Comparison of ENCODE assay signal across 20 cellular contexts in the genomic region with DNA sequence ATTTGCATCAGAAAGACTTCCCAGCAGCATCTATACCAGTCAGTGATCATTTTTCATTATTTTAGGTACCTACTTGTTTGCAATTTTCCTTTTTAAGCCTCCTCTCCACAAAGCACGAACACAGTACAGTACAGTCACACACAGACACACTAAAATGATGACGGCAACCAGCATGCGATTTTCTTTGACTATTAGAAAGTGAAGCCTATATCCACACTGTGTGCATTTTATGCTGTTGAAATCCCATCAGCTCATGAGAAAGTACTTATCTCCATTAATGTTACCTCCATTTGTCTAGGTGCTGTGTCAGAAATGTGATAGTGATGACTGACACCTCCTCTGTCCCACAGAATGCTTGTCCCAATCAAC.
A peak's percentile ranks its signal among the peaks of the same experiment; 100 is the strongest.
DNase-seq lines count a peak whose midpoint lies in the region; ATAC-seq and TF ChIP-seq lines count a peak whose summit lies in the region.
"Had no signal": no experiment of that assay in that cellular context is flagged by ENCODE, and none has a peak within 500 bp of the region (broad histone marks: within the 10 kb centered on the region; RNA-seq: fewer than 3 reads in every experiment).

No MANE protein-coding gene starts in this region.

- no peak overlapping the region for H3K4me3 Mint-ChIP-seq in neural progenitor cell
- H3K4me3 Mint-ChIP-seq in stimulated activated naive CD8-positive, alpha-beta T cell treated with anti-CD3 and anti-CD28 coated beads, Interleukin-15, amount 100 ng/mL, for 72 hours: no peak overlapping the region
- H3K4me3 Mint-ChIP-seq: B cell; CD4-positive, CD25-positive, alpha-beta regulatory T cell; CD8-positive, alpha-beta T cell; HFFc6 had no signal

- CTCF ChIA-PET in SK-N-SH (lab: Yijun Ruan, JAX): interaction anchor here (0.6 to 5.3 kb wide), 6 partner anchors 24 to 1884 kb away, joined by 3 to 26 read pairs (median 4); no protein-coding TSS in a partner anchor

- no peaks in the 10 kb centered on the region for H3K9me3 ChIP-seq in SK-N-SH
- H3K9me3 ChIP-seq in neural progenitor cell (ENCODE audit: low read depth): no peaks in the 10 kb centered on the region
- H3K9me3 ChIP-seq: Caco-2, HAP-1 had no signal

- DNase-seq in SK-N-SH (no peak), caudate nucleus (lab: John Stamatoyannopoulos, UW) (peak in 2 of 61 donors; percentile 1 to 39), neural progenitor cell (ENCODE audit: low spot score) (no peak), dorsolateral prefrontal cortex (no peak)
- DNase-seq in stimulated activated naive CD8-positive, alpha-beta T cell treated with anti-CD3 and anti-CD28 coated beads, Interleukin-15, amount 100 ng/mL, for 72 hours: no peak
- DNase-seq: Caco-2; CD4-positive, CD25-positive, alpha-beta regulatory T cell; CD8-positive, alpha-beta T cell; DMS153; DND-41; GDM1; GM23248; HFFc6 had no signal

- H3K4me1 ChIP-seq in SK-N-SH (ENCODE audit: control insufficient read depth in 1 of 2, insufficient read depth in 2 of 2, low read depth in 1 of 2, low read length in 1 of 2): peaks cover 0 to 43% of the 10 kb centered on the region in 2 experiments; a peak in 2 of 4 replicates
- H3K4me1 ChIP-seq in neural progenitor cell: no peaks in the 10 kb centered on the region
- H3K4me1 ChIP-seq: BLaER1, Caco-2 had no signal

- no peaks in the 10 kb centered on the region for H3K79me2 ChIP-seq in SK-N-SH (ENCODE audit: insufficient read depth)
- no peaks in the 10 kb centered on the region for H3K79me2 ChIP-seq in neural progenitor cell (ENCODE audit: low read depth)

- no peak for TF ChIP-seq CTCF in SK-N-SH (IDR thresholded peaks at IDR 0.05)
- no peak for TF ChIP-seq CTCF in neural progenitor cell (IDR thresholded peaks at IDR 0.05)
- no peak for TF ChIP-seq CTCF in dorsolateral prefrontal cortex (IDR thresholded peaks at IDR 0.05 in 54 of 56, conservative IDR thresholded peaks at IDR 0.05 in 2 of 56; ENCODE audit: low read depth in 1 of 56, partially characterized antibody in 56 of 56)

- H3K4me2 ChIP-seq in SK-N-SH (no peak overlapping the region), neural progenitor cell (no peak overlapping the region)
- H3K4me2 ChIP-seq: BLaER1 had no signal

- H3K9ac ChIP-seq in SK-N-SH (no peak overlapping the region), neural progenitor cell (no peak overlapping the region)
- H3K9ac ChIP-seq: BLaER1, GM23248 had no signal

- peaks cover 5% of the 10 kb centered on the region for H3K27me3 Mint-ChIP-seq in neural progenitor cell (ENCODE audit: insufficient read depth, low read depth)
- no peaks in the 10 kb centered on the region for H3K27me3 Mint-ChIP-seq in stimulated activated naive CD8-positive, alpha-beta T cell treated with anti-CD3 and anti-CD28 coated beads, Interleukin-15, amount 100 ng/mL, for 72 hours
- H3K27me3 Mint-ChIP-seq: B cell; CD4-positive, CD25-positive, alpha-beta regulatory T cell had no signal

- no peak for TF ChIP-seq EP300 in SK-N-SH (IDR thresholded peaks at IDR 0.05; ENCODE audit: borderline replicate concordance in 1 of 2, low read depth in 1 of 2, low read length in 1 of 2)

- H2AFZ ChIP-seq in SK-N-SH (ENCODE audit: low read depth): no peak overlapping the region
- peak overlapping the region; percentile 34 for H2AFZ ChIP-seq in neural progenitor cell (replicated peaks)
- H2AFZ ChIP-seq: GM23248 had no signal

- H3K36me3 ChIP-seq in SK-N-SH (replicated peaks in 1 of 2; ENCODE audit: control insufficient read depth in 1 of 2, insufficient read depth in 2 of 2, low read length in 1 of 2) (no peaks in the 10 kb centered on the region), neural progenitor cell (no peaks in the 10 kb centered on the region)
- H3K36me3 ChIP-seq: BLaER1, HAP-1 had no signal

- H3K36me3 Mint-ChIP-seq in neural progenitor cell: no peaks in the 10 kb centered on the region
- H3K36me3 Mint-ChIP-seq: CD4-positive, CD25-positive, alpha-beta regulatory T cell; CD8-positive, alpha-beta T cell had no signal

- ATAC-seq in SK-N-SH treated with all-trans-retinoic acid at 6 μM for 48 hours: no peak
- no peak for ATAC-seq in stimulated activated naive CD8-positive, alpha-beta T cell treated with anti-CD3 and anti-CD28 coated beads, Interleukin-15, amount 100 ng/mL, for 72 hours
- ATAC-seq: CD8-positive, alpha-beta T cell; GM12878 had no signal

- TF ChIP-seq RAD21 in SK-N-SH (IDR thresholded peaks at IDR 0.05; ENCODE audit: low read length): no peak

- no peaks in the 10 kb centered on the region for H4K20me1 ChIP-seq in SK-N-SH (ENCODE audit: insufficient read depth)
- H4K20me1 ChIP-seq in neural progenitor cell (ENCODE audit: low read depth): no peaks in the 10 kb centered on the region
- H4K20me1 ChIP-seq: BLaER1 had no signal

- H3K27ac ChIP-seq in SK-N-SH (ENCODE audit: low read depth in 2 of 2, low read length in 1 of 2) (peak overlapping the region; percentile 7 to 100; a peak in 3 of 4 replicates), caudate nucleus (ENCODE audit: low read depth, low read length) (peak overlapping the region; percentile 12), neural progenitor cell (no peak overlapping the region), dorsolateral prefrontal cortex (no peak overlapping the region)
- H3K27ac ChIP-seq: 22Rv1, BLaER1, C4-2B, GM23248 had no signal

- no peaks in the 10 kb centered on the region for H3K9me2 ChIP-seq in SK-N-SH

- H3K9me3 Mint-ChIP-seq in neural progenitor cell: peaks cover 4% of the 10 kb centered on the region
- H3K9me3 Mint-ChIP-seq in stimulated activated naive CD8-positive, alpha-beta T cell treated with anti-CD3 and anti-CD28 coated beads, Interleukin-15, amount 100 ng/mL, for 72 hours: peaks cover 6 to 25% of the 10 kb centered on the region in 2 donors

- intact Hi-C loops in dorsolateral prefrontal cortex (cut with DNase I): no loop called here

- H3K4me3 ChIP-seq in SK-N-SH (ENCODE audit: low read depth in 2 of 2, low read length in 1 of 2) (no peak overlapping the region), neural progenitor cell (no peak overlapping the region), dorsolateral prefrontal cortex (no peak overlapping the region)
- H3K4me3 ChIP-seq: BLaER1, GM12878, GM23248, HAP-1 had no signal

- H3K27me3 ChIP-seq in SK-N-SH (ENCODE audit: insufficient read depth) (no peaks in the 10 kb centered on the region), neural progenitor cell (no peaks in the 10 kb centered on the region), dorsolateral prefrontal cortex (no peaks in the 10 kb centered on the region)
- H3K27me3 ChIP-seq: BLaER1 had no signal

- H3K4me1 Mint-ChIP-seq in neural progenitor cell: peaks cover 4% of the 10 kb centered on the region
- no peaks in the 10 kb centered on the region for H3K4me1 Mint-ChIP-seq in stimulated activated naive CD8-positive, alpha-beta T cell treated with anti-CD3 and anti-CD28 coated beads, Interleukin-15, amount 100 ng/mL, for 72 hours
- H3K4me1 Mint-ChIP-seq: B cell; CD4-positive, CD25-positive, alpha-beta regulatory T cell had no signal

- 76% methylated on average over 3 of the region's 3 CpGs for WGBS in SK-N-SH (ENCODE audit: low lambda C conversion rate)

- no peak overlapping the region for H3K27ac Mint-ChIP-seq in neural progenitor cell
- no peak overlapping the region for H3K27ac Mint-ChIP-seq in stimulated activated naive CD8-positive, alpha-beta T cell treated with anti-CD3 and anti-CD28 coated beads, Interleukin-15, amount 100 ng/mL, for 72 hours
- H3K27ac Mint-ChIP-seq: B cell; CD4-positive, CD25-positive, alpha-beta regulatory T cell; CD8-positive, alpha-beta T cell; HFFc6 had no signal

- H3F3A ChIP-seq in SK-N-SH (replicated peaks; ENCODE audit: insufficient read depth) (no peaks in the 10 kb centered on the region), neural progenitor cell (ENCODE audit: low read depth) (no peaks in the 10 kb centered on the region)

- POLR2A ChIA-PET in SK-N-SH (lab: Yijun Ruan, JAX): interaction anchor here (1.2 kb wide), 1 partner anchor 298 kb away, joined by 3 read pairs; no protein-coding TSS in a partner anchor

TF ChIP-seq in SK-N-SH, 30 proteins besides CTCF, POLR2A, EP300 and RAD21 (continues in another document):
- TF ChIP-seq TCF12 (IDR thresholded peaks at IDR 0.05) (no peak), ELF1 (IDR thresholded peaks at IDR 0.05) (no peak), TEAD4 (IDR thresholded peaks at IDR 0.05; ENCODE audit: borderline replicate concordance, insufficient read depth) (no peak)

TF ChIP-seq in SK-N-SH treated with all-trans-retinoic acid at 6 μM for 48 hours, 23 proteins besides CTCF, POLR2A, EP300 and RAD21 (continues in another document):
- TF ChIP-seq SNAI2 (CRISPR knock-in tag; IDR thresholded peaks at IDR 0.05) (no peak), GLIS3 (CRISPR knock-in tag; IDR thresholded peaks at IDR 0.05) (no peak), ZNF70 (CRISPR knock-in tag; IDR thresholded peaks at IDR 0.05) (no peak), ARNTL (CRISPR knock-in tag; IDR thresholded peaks at IDR 0.05; ENCODE audit: borderline replicate concordance, low read depth) (no peak), PPARA (CRISPR knock-in tag; IDR thresholded peaks at IDR 0.05; ENCODE audit: borderline replicate concordance) (no peak)
- TF ChIP-seq, protein P1, sequence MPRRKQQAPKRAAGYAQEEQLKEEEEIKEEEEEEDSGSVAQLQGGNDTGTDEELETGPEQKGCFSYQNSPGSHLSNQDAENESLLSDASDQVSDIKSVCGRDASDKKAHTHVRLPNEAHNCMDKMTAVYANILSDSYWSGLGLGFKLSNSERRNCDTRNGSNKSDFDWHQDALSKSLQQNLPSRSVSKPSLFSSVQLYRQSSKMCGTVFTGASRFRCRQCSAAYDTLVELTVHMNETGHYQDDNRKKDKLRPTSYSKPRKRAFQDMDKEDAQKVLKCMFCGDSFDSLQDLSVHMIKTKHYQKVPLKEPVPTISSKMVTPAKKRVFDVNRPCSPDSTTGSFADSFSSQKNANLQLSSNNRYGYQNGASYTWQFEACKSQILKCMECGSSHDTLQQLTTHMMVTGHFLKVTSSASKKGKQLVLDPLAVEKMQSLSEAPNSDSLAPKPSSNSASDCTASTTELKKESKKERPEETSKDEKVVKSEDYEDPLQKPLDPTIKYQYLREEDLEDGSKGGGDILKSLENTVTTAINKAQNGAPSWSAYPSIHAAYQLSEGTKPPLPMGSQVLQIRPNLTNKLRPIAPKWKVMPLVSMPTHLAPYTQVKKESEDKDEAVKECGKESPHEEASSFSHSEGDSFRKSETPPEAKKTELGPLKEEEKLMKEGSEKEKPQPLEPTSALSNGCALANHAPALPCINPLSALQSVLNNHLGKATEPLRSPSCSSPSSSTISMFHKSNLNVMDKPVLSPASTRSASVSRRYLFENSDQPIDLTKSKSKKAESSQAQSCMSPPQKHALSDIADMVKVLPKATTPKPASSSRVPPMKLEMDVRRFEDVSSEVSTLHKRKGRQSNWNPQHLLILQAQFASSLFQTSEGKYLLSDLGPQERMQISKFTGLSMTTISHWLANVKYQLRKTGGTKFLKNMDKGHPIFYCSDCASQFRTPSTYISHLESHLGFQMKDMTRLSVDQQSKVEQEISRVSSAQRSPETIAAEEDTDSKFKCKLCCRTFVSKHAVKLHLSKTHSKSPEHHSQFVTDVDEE (CRISPR knock-in tag; IDR thresholded peaks at IDR 0.05): no peak

Comparison
In these comparisons a context has a peak if more than half of its experiments do, and no peak if none do; other contexts are left out.
1. H3K27ac ChIP-seq: peak in SK-N-SH (2 of 2) and caudate nucleus (single experiment); none in neural progenitor cell (single experiment) and dorsolateral prefrontal cortex (0 of 59).